In the genomic region with DNA sequence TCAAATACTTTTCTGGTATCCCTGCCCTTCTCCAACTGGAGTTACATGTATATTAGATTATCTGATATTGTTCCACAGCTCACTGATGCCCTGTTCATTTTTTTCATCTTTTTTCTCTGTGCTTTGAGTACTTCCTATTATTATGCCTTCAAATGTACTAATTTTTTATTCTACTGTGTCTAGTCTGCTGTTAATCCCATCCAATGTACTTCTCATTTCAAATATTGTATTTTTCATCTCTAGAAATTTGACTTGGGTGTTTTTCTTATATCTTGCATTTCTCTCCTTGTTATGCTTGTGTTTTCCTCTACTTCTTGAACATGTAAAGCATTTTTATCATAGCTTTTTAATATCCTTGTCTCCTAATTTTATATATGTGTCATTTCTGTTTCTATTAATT, we compare ENCODE assay signal across 4 cellular contexts.
TF ChIP-seq lines count a peak whose summit lies in the region.

No MANE protein-coding gene starts in this region.

TF ChIP-seq in SK-N-SH treated with all-trans-retinoic acid at 6 μM for 48 hours, 23 proteins besides CTCF, POLR2A, EP300 and RAD21:
- no peak for TF ChIP-seq TOX (CRISPR knock-in tag; IDR thresholded peaks at IDR 0.05; ENCODE audit: borderline replicate concordance)
- peak; percentile 95 for TF ChIP-seq ZFP30 (CRISPR knock-in tag; IDR thresholded peaks at IDR 0.05)
- TF ChIP-seq GLIS3 (CRISPR knock-in tag; IDR thresholded peaks at IDR 0.05): no peak
TF ChIP-seq in SK-N-SH treated with all-trans-retinoic acid at 6 μM for 48 hours: peak in this region for 1.

TF ChIP-seq in SK-N-SH, 30 proteins besides CTCF, POLR2A, EP300 and RAD21:
- TF ChIP-seq SIN3A (IDR thresholded peaks at IDR 0.05; ENCODE audit: borderline replicate concordance, low read depth, low read length): no peak
- no peak for TF ChIP-seq TAF1 (IDR thresholded peaks at IDR 0.05; ENCODE audit: borderline replicate concordance, low read depth, low read length)
- no peak for TF ChIP-seq NFIC (IDR thresholded peaks at IDR 0.05; ENCODE audit: borderline replicate concordance)
- TF ChIP-seq MEF2A (IDR thresholded peaks at IDR 0.05; ENCODE audit: borderline replicate concordance, low read depth): no peak
- TF ChIP-seq ELF1 (IDR thresholded peaks at IDR 0.05): no peak
- no peak for TF ChIP-seq FOSL2 (IDR thresholded peaks at IDR 0.05; ENCODE audit: borderline replicate concordance, low read depth)
- TF ChIP-seq RCOR1 (IDR thresholded peaks at IDR 0.05; ENCODE audit: low read length): no peak
- TF ChIP-seq, protein P1, sequence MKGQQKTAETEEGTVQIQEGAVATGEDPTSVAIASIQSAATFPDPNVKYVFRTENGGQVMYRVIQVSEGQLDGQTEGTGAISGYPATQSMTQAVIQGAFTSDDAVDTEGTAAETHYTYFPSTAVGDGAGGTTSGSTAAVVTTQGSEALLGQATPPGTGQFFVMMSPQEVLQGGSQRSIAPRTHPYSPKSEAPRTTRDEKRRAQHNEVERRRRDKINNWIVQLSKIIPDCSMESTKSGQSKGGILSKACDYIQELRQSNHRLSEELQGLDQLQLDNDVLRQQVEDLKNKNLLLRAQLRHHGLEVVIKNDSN (IDR thresholded peaks at IDR 0.05; ENCODE audit: borderline replicate concordance, low read depth): no peak
- TF ChIP-seq, protein P2, sequence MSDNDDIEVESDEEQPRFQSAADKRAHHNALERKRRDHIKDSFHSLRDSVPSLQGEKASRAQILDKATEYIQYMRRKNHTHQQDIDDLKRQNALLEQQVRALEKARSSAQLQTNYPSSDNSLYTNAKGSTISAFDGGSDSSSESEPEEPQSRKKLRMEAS (IDR thresholded peaks at IDR 0.05; ENCODE audit: low read depth): no peak
- TF ChIP-seq YY1 (IDR thresholded peaks at IDR 0.05; ENCODE audit: low read depth): no peak
- TF ChIP-seq, protein P3, sequence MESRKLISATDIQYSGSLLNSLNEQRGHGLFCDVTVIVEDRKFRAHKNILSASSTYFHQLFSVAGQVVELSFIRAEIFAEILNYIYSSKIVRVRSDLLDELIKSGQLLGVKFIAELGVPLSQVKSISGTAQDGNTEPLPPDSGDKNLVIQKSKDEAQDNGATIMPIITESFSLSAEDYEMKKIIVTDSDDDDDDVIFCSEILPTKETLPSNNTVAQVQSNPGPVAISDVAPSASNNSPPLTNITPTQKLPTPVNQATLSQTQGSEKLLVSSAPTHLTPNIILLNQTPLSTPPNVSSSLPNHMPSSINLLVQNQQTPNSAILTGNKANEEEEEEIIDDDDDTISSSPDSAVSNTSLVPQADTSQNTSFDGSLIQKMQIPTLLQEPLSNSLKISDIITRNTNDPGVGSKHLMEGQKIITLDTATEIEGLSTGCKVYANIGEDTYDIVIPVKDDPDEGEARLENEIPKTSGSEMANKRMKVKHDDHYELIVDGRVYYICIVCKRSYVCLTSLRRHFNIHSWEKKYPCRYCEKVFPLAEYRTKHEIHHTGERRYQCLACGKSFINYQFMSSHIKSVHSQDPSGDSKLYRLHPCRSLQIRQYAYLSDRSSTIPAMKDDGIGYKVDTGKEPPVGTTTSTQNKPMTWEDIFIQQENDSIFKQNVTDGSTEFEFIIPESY (IDR thresholded peaks at IDR 0.05; ENCODE audit: borderline replicate concordance, low read depth): no peak

TF ChIP-seq in A549, 52 proteins besides CTCF, POLR2A, EP300 and RAD21:
- no peak for TF ChIP-seq MAFK (IDR thresholded peaks at IDR 0.05; ENCODE audit: partially characterized antibody)

TF ChIP-seq in K562, 482 proteins besides CTCF, POLR2A, EP300 and RAD21:
- TF ChIP-seq TEAD4 (IDR thresholded peaks at IDR 0.05; ENCODE audit: low read length) (no peak), TEAD4 (CRISPR knock-in tag; IDR thresholded peaks at IDR 0.05; ENCODE audit: borderline replicate concordance) (no peak), ZFP30 (CRISPR knock-in tag; IDR thresholded peaks at IDR 0.05; ENCODE audit: borderline replicate concordance) (peak; percentile 92), TRIM28 (IDR thresholded peaks at IDR 0.05) (peak; percentile 66; the same call in 1 of the 2 replicates)
- TF ChIP-seq, protein P4, sequence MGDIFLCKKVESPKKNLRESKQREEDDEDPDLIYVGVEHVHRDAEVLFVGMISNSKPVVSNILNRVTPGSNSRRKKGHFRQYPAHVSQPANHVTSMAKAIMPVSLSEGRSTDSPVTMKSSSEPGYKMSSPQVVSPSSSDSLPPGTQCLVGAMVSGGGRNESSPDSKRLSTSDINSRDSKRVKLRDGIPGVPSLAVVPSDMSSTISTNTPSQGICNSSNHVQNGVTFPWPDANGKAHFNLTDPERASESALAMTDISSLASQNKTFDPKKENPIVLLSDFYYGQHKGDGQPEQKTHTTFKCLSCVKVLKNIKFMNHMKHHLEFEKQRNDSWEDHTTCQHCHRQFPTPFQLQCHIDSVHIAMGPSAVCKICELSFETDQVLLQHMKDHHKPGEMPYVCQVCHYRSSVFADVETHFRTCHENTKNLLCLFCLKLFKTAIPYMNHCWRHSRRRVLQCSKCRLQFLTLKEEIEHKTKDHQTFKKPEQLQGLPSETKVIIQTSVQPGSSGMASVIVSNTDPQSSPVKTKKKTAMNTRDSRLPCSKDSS (IDR thresholded peaks at IDR 0.05; ENCODE audit: low read depth, partially characterized antibody): peak; percentile 63
